ENCODE assay signal across 25 cellular contexts in genomic region chr11:130940706-130941105, GRCh38. TPM values are rescaled to one million over a fixed set of nuclear protein-coding genes. Genes with fewer than 3 reads are reported as not detected.
DNase-seq lines count a peak whose midpoint lies in the region; ATAC-seq and TF ChIP-seq lines count a peak whose summit lies in the region.
"Had no signal": no experiment of that assay in that cellular context is flagged by ENCODE, and none has a peak within 500 bp of the region (broad histone marks: within the 10 kb centered on the region; RNA-seq: fewer than 3 reads in every experiment).

No MANE protein-coding gene starts in this region.

- DNase-seq in BJ (ENCODE audit: low read depth) (peak; percentile 2), adipocyte (ENCODE audit: low read depth) (peak; percentile 81), fibroblast of peridontal ligament (ENCODE audit: extremely low read depth) (peak; percentile 90), osteoblast (ENCODE audit: insufficient read length, low spot score, missing footprints) (no peak), H4 (ENCODE audit: low spot score) (no peak)
- DNase-seq in CD4-positive, alpha-beta memory T cell: no peak
- DNase-seq: Calu3, DND-41, GOT3, Kasumi-1, NCI-H1105 treated with DMSO at 0.1 percent for 48 hours, NCI-H146, NCI-H1930, NCI-H446 treated with DMSO at 0.1 percent for 48 hours, NCI-H526, NCI-H82, PC-9 had no signal

- H2AFZ ChIP-seq in osteoblast (ENCODE audit: low read length): peak overlapping the region; percentile 9
- H2AFZ ChIP-seq: PC-9 had no signal

- H3K79me2 ChIP-seq in osteoblast (ENCODE audit: insufficient read depth, low read length): no peaks in the 10 kb centered on the region

- H3K9me3 ChIP-seq in adipocyte (ENCODE audit: control insufficient read depth, low read length) (no peaks in the 10 kb centered on the region), osteoblast (ENCODE audit: low read depth, low read length) (no peaks in the 10 kb centered on the region)
- H3K9me3 ChIP-seq in CD4-positive, alpha-beta memory T cell (ENCODE audit: control insufficient read depth in 1 of 2, low read length in 2 of 2): no peaks in the 10 kb centered on the region
- H3K9me3 ChIP-seq: SJSA1 had no signal

- H3K4me1 ChIP-seq in adipocyte (ENCODE audit: control insufficient read depth, insufficient read depth, low read length): peaks cover 16% of the 10 kb centered on the region
- H3K4me1 ChIP-seq in osteoblast (ENCODE audit: insufficient read depth, low read length): peaks cover 3% of the 10 kb centered on the region
- no peaks in the 10 kb centered on the region for H3K4me1 ChIP-seq in CD4-positive, alpha-beta memory T cell (ENCODE audit: insufficient read depth, low read length)
- H3K4me1 ChIP-seq: SJSA1 had no signal

- CTCF ChIA-PET in BJ (lab: Yijun Ruan, JAX): interaction anchor here (1.1 kb wide), 1 partner anchor 17 kb away, joined by 3 read pairs; no protein-coding TSS in a partner anchor
- CTCF ChIA-PET in CD4-positive, alpha-beta memory T cell (lab: Charles Lee; ENCODE audit: partially characterized antibody): interaction anchor here (1.0 kb wide), 1 partner anchor 78 kb away, joined by 3 read pairs; no protein-coding TSS in a partner anchor

- H3K4me3 ChIP-seq in BJ (ENCODE audit: low read depth, low read length) (no peak overlapping the region), adipocyte (ENCODE audit: low read length) (peak overlapping the region; percentile 49), osteoblast (ENCODE audit: insufficient read depth, low read length) (no peak overlapping the region)
- H3K4me3 ChIP-seq in CD4-positive, alpha-beta memory T cell (ENCODE audit: low read length in 2 of 2): no peak overlapping the region
- H3K4me3 ChIP-seq: K562, PC-9, SJSA1 had no signal

- intact Hi-C loops in CD4-positive, alpha-beta memory T cell (cut with micrococcal nuclease): no loop called here

- peaks cover 0 to 3% (median 2%) of the 10 kb centered on the region in 8 donors for H3K9me3 Mint-ChIP-seq in CD4-positive, alpha-beta memory T cell
- H3K9me3 Mint-ChIP-seq: CD14-positive monocyte had no signal

- no peaks in the 10 kb centered on the region for H3K36me3 Mint-ChIP-seq in CD4-positive, alpha-beta memory T cell
- H3K36me3 Mint-ChIP-seq: CD14-positive monocyte had no signal

- no peak overlapping the region for H3K27ac ChIP-seq in osteoblast (ENCODE audit: low read depth, low read length)
- H3K27ac ChIP-seq in CD4-positive, alpha-beta memory T cell (ENCODE audit: low read depth, low read length): no peak overlapping the region
- H3K27ac ChIP-seq: PC-9, SJSA1 had no signal

- no peaks in the 10 kb centered on the region for H3K4me1 Mint-ChIP-seq in CD4-positive, alpha-beta memory T cell
- H3K4me1 Mint-ChIP-seq: B cell, CD14-positive monocyte had no signal

- H3K9ac ChIP-seq in adipocyte (ENCODE audit: low read length): peak overlapping the region; percentile 2

- H3K27me3 ChIP-seq in BJ (ENCODE audit: control insufficient read depth, insufficient read depth, low read length) (no peaks in the 10 kb centered on the region; the same call in none of the 2 replicates), adipocyte (replicated peaks; ENCODE audit: control insufficient read depth, insufficient read depth, low read length) (no peaks in the 10 kb centered on the region), osteoblast (ENCODE audit: insufficient read depth, low read length) (peaks cover 8% of the 10 kb centered on the region)
- no peaks in the 10 kb centered on the region for H3K27me3 ChIP-seq in CD4-positive, alpha-beta memory T cell (ENCODE audit: insufficient read depth, low read length)
- H3K27me3 ChIP-seq: SJSA1 had no signal

- POLR2A ChIA-PET in BJ (lab: Charles Lee): no interaction called here
- POLR2A ChIA-PET in CD4-positive, alpha-beta memory T cell (lab: Charles Lee; ENCODE audit: partially characterized antibody): no interaction called here

- no peak for ATAC-seq in HG03175 (IDR thresholded peaks at IDR 0.05; ENCODE audit: unreplicated experiment)
- ATAC-seq: HCT116, HepG2, K562, Right ventricle myocardium inferior had no signal

- no peak overlapping the region for H3K4me3 Mint-ChIP-seq in CD4-positive, alpha-beta memory T cell
- H3K4me3 Mint-ChIP-seq: B cell, CD14-positive monocyte had no signal

- H3K27me3 Mint-ChIP-seq in CD4-positive, alpha-beta memory T cell: peaks cover 5 to 13% of the 10 kb centered on the region in 2 donors

- no peaks in the 10 kb centered on the region for H4K20me1 ChIP-seq in osteoblast (ENCODE audit: insufficient read depth, low read length)

- no peak overlapping the region for H3K27ac Mint-ChIP-seq in CD4-positive, alpha-beta memory T cell
- H3K27ac Mint-ChIP-seq: B cell, CD14-positive monocyte had no signal

- TF ChIP-seq CTCF in BJ (IDR thresholded peaks at IDR 0.05; ENCODE audit: insufficient read depth, low read depth, low read length) (no peak), osteoblast (IDR thresholded peaks at IDR 0.05; ENCODE audit: extremely low read depth, low read depth, low read length) (no peak)

- no peaks in the 10 kb centered on the region for H3K36me3 ChIP-seq in BJ (ENCODE audit: control insufficient read depth, insufficient read depth, low read length)
- no peaks in the 10 kb centered on the region for H3K36me3 ChIP-seq in adipocyte (ENCODE audit: control insufficient read depth, insufficient read depth, low read length, severe bottlenecking)
- no peaks in the 10 kb centered on the region for H3K36me3 ChIP-seq in osteoblast (ENCODE audit: insufficient read depth, low read length)
- no peaks in the 10 kb centered on the region for H3K36me3 ChIP-seq in CD4-positive, alpha-beta memory T cell (ENCODE audit: insufficient read depth, low read length)
- H3K36me3 ChIP-seq: SJSA1 had no signal

- no peak overlapping the region for H3K4me2 ChIP-seq in osteoblast (ENCODE audit: insufficient read depth, low read length)
- H3K4me2 ChIP-seq: PC-9 had no signal

RNA-seq across cellular contexts. Expression of gene SNX19, which starts 24.4 kb away (rescaled TPM):
- 85.4 and 99.9 TPM in 2 replicates for polyA plus RNA-seq in BJ (2011; rRNA removed)
- 138 and 172 TPM in 2 replicates for polyA minus RNA-seq in BJ (2011; rRNA and poly(A)+ RNA removed)
- total RNA-seq in osteoblast: 124 TPM in 2 replicates
- 39.0 and 51.0 TPM in 2 replicates for total RNA-seq in H4 (2014; rRNA removed; shearing (Covaris generic))
- total RNA-seq in CD4-positive, alpha-beta memory T cell: 10 to 100 TPM; 84.1 to 94.2 TPM
- polyA plus RNA-seq in CD4-positive, alpha-beta memory T cell: 10 to 100 TPM; 21.4 to 30.2 TPM

Comparison
In these comparisons a context has a peak if more than half of its experiments do, and no peak if none do; other contexts are left out.
1. DNase-seq: peak in BJ (single experiment), adipocyte (single experiment) and fibroblast of peridontal ligament (single experiment); none in osteoblast (single experiment), H4 (single experiment) and CD4-positive, alpha-beta memory T cell (0 of 5).